Comparison of ENCODE assay signal across 26 cellular contexts in the genomic region with DNA sequence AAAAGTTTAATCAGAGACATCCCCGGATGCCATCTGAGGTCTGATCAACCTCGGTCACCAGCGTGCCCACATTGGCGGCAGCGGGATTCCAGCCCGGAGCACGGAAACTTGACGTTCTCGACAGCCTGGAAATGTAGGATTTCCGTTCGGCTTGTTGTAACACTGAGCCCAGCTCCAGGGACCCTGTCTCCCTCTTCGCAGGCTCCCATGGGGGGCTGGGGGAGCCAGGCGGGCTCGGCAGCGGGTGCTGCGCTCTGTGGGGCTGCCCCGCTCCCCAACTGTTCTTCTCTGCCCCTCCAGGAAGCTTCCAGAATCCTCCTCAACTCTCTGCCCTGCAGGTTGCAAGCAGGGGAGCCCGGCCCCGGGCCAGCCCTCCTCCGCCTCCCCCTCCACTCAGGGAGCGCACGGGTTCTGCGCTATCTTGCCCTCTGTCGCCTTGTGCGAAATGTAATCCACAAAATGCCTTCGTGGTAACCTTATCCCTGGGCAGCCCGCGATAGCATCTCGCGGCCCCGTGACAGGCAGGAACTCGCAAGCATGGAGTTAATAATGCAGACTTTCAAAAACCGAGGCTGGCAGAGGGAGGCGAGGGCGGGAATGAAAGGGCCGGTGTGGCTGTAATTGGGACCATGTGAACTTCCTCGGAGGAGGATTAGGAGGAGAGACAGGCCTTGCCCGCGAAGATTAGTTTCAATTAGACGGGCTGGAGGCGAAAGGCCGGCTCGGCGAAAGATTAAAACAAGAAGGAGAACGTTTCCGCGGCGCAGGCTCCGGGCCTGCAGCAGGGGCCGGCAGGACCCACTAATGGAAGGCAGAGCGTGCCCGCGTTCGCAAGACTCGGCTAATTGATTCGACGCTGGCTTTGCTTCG. TPM values are rescaled to one million over a fixed set of nuclear protein-coding genes. Genes with fewer than 3 reads are reported as not detected.
"Had no signal": no experiment of that assay in that cellular context is flagged by ENCODE, and none has a peak within 500 bp of the region (broad histone marks: within the 10 kb centered on the region; RNA-seq: fewer than 3 reads in every experiment).

No MANE protein-coding gene starts in this region.

- H3K9me3 ChIP-seq: gastrocnemius medialis, neutrophil, pancreas, tibial artery had no signal

- H3K36me3 ChIP-seq: gastrocnemius medialis, neutrophil, pancreas, tibial artery had no signal

- H3K4me1 ChIP-seq: gastrocnemius medialis, pancreas, tibial artery had no signal

- H3K4me3 ChIP-seq: gastrocnemius medialis, lung, pancreas, tibial artery had no signal

- H3K27me3 ChIP-seq: neutrophil, pancreas had no signal

- ATAC-seq: activated CD8-positive, alpha-beta memory T cell treated with anti-CD3 and anti-CD28 coated beads, Interleukin-2, amount 10 ng/mL, durations not matched to agents 7 days and 5 days; activated CD8-positive, alpha-beta T cell treated with anti-CD3 and anti-CD28 coated beads for 36 hours; activated naive CD8-positive, alpha-beta T cell treated with anti-CD3 and anti-CD28 coated beads, Interleukin-2, amount 50 U/mL, for 24 hours; effector memory CD8-positive, alpha-beta T cell; esophagus mucosa; gastrocnemius medialis; naive thymus-derived CD4-positive, alpha-beta T cell; pancreas; SK-N-SH treated with all-trans-retinoic acid at 6 μM for 48 hours; stimulated activated naive CD8-positive, alpha-beta T cell treated with anti-CD3 and anti-CD28 coated beads, Interleukin-15, Interleukin-2, amounts not matched to agents 100 U/mL and 50 U/mL, for 24 hours had no signal

- H3K27ac ChIP-seq: dorsolateral prefrontal cortex, gastrocnemius medialis, neutrophil, pancreas, tibial artery, VCaP had no signal

- DNase-seq: activated CD4-positive, alpha-beta T cell treated with anti-CD3 and anti-CD28 coated beads, Interleukin-2, amount 10 ng/mL, durations not matched to agents 7 days and 5 days; activated CD4-positive, CD25-positive, alpha-beta regulatory T cell treated with anti-CD3 and anti-CD28 coated beads, Interleukin-2, amount 50 U/mL, for 72 hours; activated CD8-positive, alpha-beta memory T cell treated with anti-CD3 and anti-CD28 coated beads, Interleukin-2, amount 10 ng/mL, durations not matched to agents 7 days and 5 days; activated CD8-positive, alpha-beta T cell treated with anti-CD3 and anti-CD28 coated beads for 36 hours; activated gamma-delta T cell; activated naive CD4-positive, alpha-beta T cell treated with anti-CD3 and anti-CD28 coated beads, Interleukin-2, amount 50 U/mL, for 16 hours; activated naive CD8-positive, alpha-beta T cell treated with anti-CD3 and anti-CD28 coated beads, Interleukin-2, amount 50 U/mL, for 24 hours; activated T-cell treated with anti-CD3 and anti-CD28 coated beads for 4 hours; anterior cingulate cortex; central memory CD4-positive, alpha-beta T cell; dorsolateral prefrontal cortex; effector memory CD8-positive, alpha-beta T cell; gastrocnemius medialis; hypothalamus; naive thymus-derived CD4-positive, alpha-beta T cell; stimulated activated CD4-positive, alpha-beta T cell treated with anti-CD3 and anti-CD28 coated beads, Interleukin-12 subunit alpha, Interleukin-12 subunit beta, amount 100 ng/mL, for 4 hours; stimulated activated CD4-positive, alpha-beta T cell treated with anti-CD3 and anti-CD28 coated beads, Interleukin-4, amount 100 ng/mL, for 4 hours; stimulated activated naive CD8-positive, alpha-beta T cell treated with anti-CD3 and anti-CD28 coated beads, Interleukin-15, Interleukin-2, amounts not matched to agents 100 U/mL and 50 U/mL, for 24 hours; substantia nigra; tibial artery had no signal

RNA-seq across cellular contexts. Expression of a gene that starts 53.9 kb away (rescaled TPM):
- total RNA-seq: gastrocnemius medialis had no signal
